Comparison of ENCODE assay signal across 9 cellular contexts in the genomic region with DNA sequence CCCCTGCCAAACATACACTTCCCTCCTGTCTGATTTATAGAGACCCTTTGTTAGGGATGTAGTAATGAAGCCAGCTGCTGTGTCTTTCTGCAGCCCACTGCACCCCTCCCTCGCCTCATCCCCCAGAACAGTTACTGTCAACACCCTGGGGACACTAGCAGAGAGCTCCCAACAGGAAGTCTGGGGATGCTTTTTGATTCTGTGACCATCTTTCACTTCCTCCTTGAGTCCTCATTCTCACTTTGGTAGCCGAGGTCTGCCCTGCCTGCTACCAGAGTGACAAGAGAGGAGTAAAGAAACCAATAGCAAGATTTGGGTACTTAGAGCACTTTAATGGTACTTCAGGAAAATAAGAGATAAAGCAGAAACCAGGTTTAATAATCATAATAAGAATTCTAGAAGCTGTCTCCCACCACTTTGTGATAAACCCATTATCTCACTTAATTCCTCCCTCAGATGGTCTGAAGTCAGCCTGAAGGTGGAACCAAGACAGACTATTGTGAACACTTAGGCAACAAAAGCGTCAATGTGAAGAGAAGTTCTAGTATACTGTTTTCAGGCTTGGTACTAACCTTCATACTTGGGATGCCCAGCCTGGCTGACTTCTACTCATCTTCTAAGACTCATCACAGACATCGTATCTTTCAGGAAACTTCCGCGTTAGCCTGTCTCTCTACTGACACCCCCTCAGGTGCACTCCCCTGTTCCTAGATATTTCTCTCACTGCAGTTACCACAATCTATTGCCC.
DNase-seq lines count a peak whose midpoint lies in the region; ATAC-seq and TF ChIP-seq lines count a peak whose summit lies in the region.
"Had no signal": no experiment of that assay in that cellular context is flagged by ENCODE, and none has a peak within 500 bp of the region (broad histone marks: within the 10 kb centered on the region; RNA-seq: fewer than 3 reads in every experiment).

No MANE protein-coding gene starts in this region.

- no peak for TF ChIP-seq CTCF in glutamatergic neuron (IDR thresholded peaks at IDR 0.05; ENCODE audit: partially characterized antibody, unreplicated experiment)
- no peak for TF ChIP-seq CTCF in mesothelial cell of epicardium (IDR thresholded peaks at IDR 0.05; ENCODE audit: unreplicated experiment)

- H3K27me3 Mint-ChIP-seq in glutamatergic neuron (ENCODE audit: unreplicated experiment) (peaks cover 2% of the 10 kb centered on the region), mesothelial cell of epicardium (ENCODE audit: low read depth) (no peaks in the 10 kb centered on the region)

- ATAC-seq in GM18508 (IDR thresholded peaks at IDR 0.05; ENCODE audit: insufficient read depth, unreplicated experiment) (peak; percentile 98), GM21576 (IDR thresholded peaks at IDR 0.05; ENCODE audit: unreplicated experiment) (peak; percentile 99), HG03575 (IDR thresholded peaks at IDR 0.05; ENCODE audit: extremely low read depth, insufficient number of reproducible peaks, low FRiP score, unreplicated experiment) (peak; percentile 98)
- ATAC-seq: HCT116 had no signal

- H3K4me1 Mint-ChIP-seq in glutamatergic neuron (ENCODE audit: low read depth, unreplicated experiment) = peaks cover 12% of the 10 kb centered on the region
- H3K4me1 Mint-ChIP-seq in mesothelial cell of epicardium = no peaks in the 10 kb centered on the region

- H3K36me3 Mint-ChIP-seq in glutamatergic neuron (ENCODE audit: unreplicated experiment) (no peaks in the 10 kb centered on the region), mesothelial cell of epicardium (no peaks in the 10 kb centered on the region)

- H3K27ac Mint-ChIP-seq in glutamatergic neuron (ENCODE audit: unreplicated experiment) (no peak overlapping the region), mesothelial cell of epicardium (no peak overlapping the region)

- H3K4me3 Mint-ChIP-seq in glutamatergic neuron (ENCODE audit: unreplicated experiment) (no peak overlapping the region), mesothelial cell of epicardium (no peak overlapping the region)

- DNase-seq in glutamatergic neuron (peak; percentile 43), NCI-H524 (lab: John Stamatoyannopoulos, UW) (no peak), cerebellar nuclear complex (lab: John Stamatoyannopoulos, UW) (no peak), mesothelial cell of epicardium (ENCODE audit: low spot score in 2 of 2, unreplicated experiment in 2 of 2) (no peak)
- no peak for DNase-seq in activated CD8-positive, alpha-beta memory T cell treated with anti-CD3 and anti-CD28 coated beads, Interleukin-2, amount 50 U/mL, for 48 hours

- H3K9me3 Mint-ChIP-seq in glutamatergic neuron (ENCODE audit: unreplicated experiment) (no peaks in the 10 kb centered on the region), mesothelial cell of epicardium (no peaks in the 10 kb centered on the region)
